9 cellular contexts compared by ENCODE assay signal in genomic region chr16:73047536-73048291, GRCh38. TPM values are rescaled to one million over a fixed set of nuclear protein-coding genes. Genes with fewer than 3 reads are reported as not detected.
A peak's percentile ranks its signal among the peaks of the same experiment; 100 is the strongest.
DNase-seq lines count a peak whose midpoint lies in the region; ATAC-seq, FAIRE-seq and TF ChIP-seq lines count a peak whose summit lies in the region.
"Had no signal": no experiment of that assay in that cellular context is flagged by ENCODE, and none has a peak within 500 bp of the region (broad histone marks: within the 10 kb centered on the region; RNA-seq: fewer than 3 reads in every experiment).

TSS of gene ZFHX3 (minus strand) at chr16:73048128. CDS start at chr16:72960145, 87,983 bp downstream.

- TF ChIP-seq EP300 in Ishikawa (IDR thresholded peaks at IDR 0.05; ENCODE audit: borderline replicate concordance), result no peak; the same call in 1 of the 2 replicates

- H3K36me3 ChIP-seq in muscle layer of colon (ENCODE audit: insufficient read depth, low read length), result no peaks in the 10 kb centered on the region

- peaks cover 2% of the 10 kb centered on the region for H3K4me1 Mint-ChIP-seq in activated CD4-positive, alpha-beta T cell treated with anti-CD3 and anti-CD28 coated beads, Interleukin-2, amount 10 ng/mL, durations not matched to agents 24 days and 14 days

- peak within 1 kb of the TSS; percentile 50 for H3K9ac ChIP-seq in muscle layer of colon (ENCODE audit: low read length)

- intact Hi-C loops in activated CD4-positive, alpha-beta T cell treated with anti-CD3 and anti-CD28 coated beads, Interleukin-2, amount 10 ng/mL, durations not matched to agents 24 days and 14 days (cut with micrococcal nuclease), result no loop called here

- no peaks in the 10 kb centered on the region for H3K9me3 Mint-ChIP-seq in activated CD4-positive, alpha-beta T cell treated with anti-CD3 and anti-CD28 coated beads, Interleukin-2, amount 10 ng/mL, durations not matched to agents 24 days and 14 days

- no peak for FAIRE-seq in urothelium cell line (lab: Jason Lieb, UNC)
- FAIRE-seq: GM18507 had no signal

- peak within 1 kb of the TSS; percentile 69 for H3K4me3 Mint-ChIP-seq in activated CD4-positive, alpha-beta T cell treated with anti-CD3 and anti-CD28 coated beads, Interleukin-2, amount 10 ng/mL, durations not matched to agents 24 days and 14 days

- H3K9me3 ChIP-seq in muscle layer of colon (ENCODE audit: low read length), result no peaks in the 10 kb centered on the region

- peak; percentile 36; the same call in 1 of the 2 replicates for TF ChIP-seq RAD21 in Ishikawa (IDR thresholded peaks at IDR 0.05; ENCODE audit: low read depth)

- H3K27me3 Mint-ChIP-seq in activated CD4-positive, alpha-beta T cell treated with anti-CD3 and anti-CD28 coated beads, Interleukin-2, amount 10 ng/mL, durations not matched to agents 24 days and 14 days, result peaks cover 46% of the 10 kb centered on the region

- no peak within 1 kb of the TSS for H3K27ac Mint-ChIP-seq in activated CD4-positive, alpha-beta T cell treated with anti-CD3 and anti-CD28 coated beads, Interleukin-2, amount 10 ng/mL, durations not matched to agents 24 days and 14 days

- ATAC-seq in GM21717 (IDR thresholded peaks at IDR 0.05; ENCODE audit: unreplicated experiment), result peak; percentile 71
- peak; percentile 56 for ATAC-seq in esophagus mucosa

- no peaks in the 10 kb centered on the region for H3K27me3 ChIP-seq in muscle layer of colon (ENCODE audit: control insufficient read depth in 1 of 2, insufficient read depth in 2 of 2, low read length in 2 of 2)

- peak within 1 kb of the TSS; percentile 98 for H3K27ac ChIP-seq in muscle layer of colon (ENCODE audit: low read depth, low read length)

- peaks cover 87% of the 10 kb centered on the region for H3K4me1 ChIP-seq in muscle layer of colon (ENCODE audit: insufficient read depth, low read length)

- peak within 1 kb of the TSS; percentile 70 to 74 for H3K4me3 ChIP-seq in muscle layer of colon (ENCODE audit: low read depth in 1 of 2, low read length in 2 of 2)

- no peaks in the 10 kb centered on the region for H3K36me3 Mint-ChIP-seq in activated CD4-positive, alpha-beta T cell treated with anti-CD3 and anti-CD28 coated beads, Interleukin-2, amount 10 ng/mL, durations not matched to agents 24 days and 14 days (ENCODE audit: low read depth)

- peak; percentile 49 to 71 for DNase-seq in NCI-H524 (lab: John Stamatoyannopoulos, UW)
- DNase-seq in NCI-H524 treated with DMSO at 0.1 percent for 48 hours (lab: John Stamatoyannopoulos, UW), result no peak
- DNase-seq in activated CD4-positive, alpha-beta T cell treated with anti-CD3 and anti-CD28 coated beads, Interleukin-2, amount 10 ng/mL, durations not matched to agents 24 days and 14 days, result peak; percentile 79
- peak; percentile 57 for DNase-seq in urothelium cell line (ENCODE audit: low spot score)

TF ChIP-seq in Ishikawa, 13 proteins besides CTCF, POLR2A, EP300 and RAD21:
- peak; percentile 64 for TF ChIP-seq TCF12 (IDR thresholded peaks at IDR 0.05; ENCODE audit: low read depth)
- TF ChIP-seq, protein P1, sequence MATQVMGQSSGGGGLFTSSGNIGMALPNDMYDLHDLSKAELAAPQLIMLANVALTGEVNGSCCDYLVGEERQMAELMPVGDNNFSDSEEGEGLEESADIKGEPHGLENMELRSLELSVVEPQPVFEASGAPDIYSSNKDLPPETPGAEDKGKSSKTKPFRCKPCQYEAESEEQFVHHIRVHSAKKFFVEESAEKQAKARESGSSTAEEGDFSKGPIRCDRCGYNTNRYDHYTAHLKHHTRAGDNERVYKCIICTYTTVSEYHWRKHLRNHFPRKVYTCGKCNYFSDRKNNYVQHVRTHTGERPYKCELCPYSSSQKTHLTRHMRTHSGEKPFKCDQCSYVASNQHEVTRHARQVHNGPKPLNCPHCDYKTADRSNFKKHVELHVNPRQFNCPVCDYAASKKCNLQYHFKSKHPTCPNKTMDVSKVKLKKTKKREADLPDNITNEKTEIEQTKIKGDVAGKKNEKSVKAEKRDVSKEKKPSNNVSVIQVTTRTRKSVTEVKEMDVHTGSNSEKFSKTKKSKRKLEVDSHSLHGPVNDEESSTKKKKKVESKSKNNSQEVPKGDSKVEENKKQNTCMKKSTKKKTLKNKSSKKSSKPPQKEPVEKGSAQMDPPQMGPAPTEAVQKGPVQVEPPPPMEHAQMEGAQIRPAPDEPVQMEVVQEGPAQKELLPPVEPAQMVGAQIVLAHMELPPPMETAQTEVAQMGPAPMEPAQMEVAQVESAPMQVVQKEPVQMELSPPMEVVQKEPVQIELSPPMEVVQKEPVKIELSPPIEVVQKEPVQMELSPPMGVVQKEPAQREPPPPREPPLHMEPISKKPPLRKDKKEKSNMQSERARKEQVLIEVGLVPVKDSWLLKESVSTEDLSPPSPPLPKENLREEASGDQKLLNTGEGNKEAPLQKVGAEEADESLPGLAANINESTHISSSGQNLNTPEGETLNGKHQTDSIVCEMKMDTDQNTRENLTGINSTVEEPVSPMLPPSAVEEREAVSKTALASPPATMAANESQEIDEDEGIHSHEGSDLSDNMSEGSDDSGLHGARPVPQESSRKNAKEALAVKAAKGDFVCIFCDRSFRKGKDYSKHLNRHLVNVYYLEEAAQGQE (IDR thresholded peaks at IDR 0.05; ENCODE audit: low read depth), result no peak
- TF ChIP-seq, protein P2, sequence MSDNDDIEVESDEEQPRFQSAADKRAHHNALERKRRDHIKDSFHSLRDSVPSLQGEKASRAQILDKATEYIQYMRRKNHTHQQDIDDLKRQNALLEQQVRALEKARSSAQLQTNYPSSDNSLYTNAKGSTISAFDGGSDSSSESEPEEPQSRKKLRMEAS (IDR thresholded peaks at IDR 0.05), result peak; percentile 67; the same call in 1 of the 2 replicates
- TF ChIP-seq CREB1 (IDR thresholded peaks at IDR 0.05; ENCODE audit: low read depth), result no peak
- TF ChIP-seq CEBPB (IDR thresholded peaks at IDR 0.05), result no peak
- TF ChIP-seq TAF1 (IDR thresholded peaks at IDR 0.05; ENCODE audit: low read depth), result no peak
- no peak; the same call in 1 of the 2 replicates for TF ChIP-seq TEAD4 (IDR thresholded peaks at IDR 0.05)
- no peak for TF ChIP-seq FOXM1 (IDR thresholded peaks at IDR 0.05; ENCODE audit: borderline replicate concordance, low read depth)
- peak; percentile 7; the same call in 1 of the 2 replicates for TF ChIP-seq USF1 (IDR thresholded peaks at IDR 0.05)
- TF ChIP-seq EGR1 (IDR thresholded peaks at IDR 0.05), result no peak; the same call in 1 of the 2 replicates
- 0 out of 2 replicates have a peak, but pooled peaks have one; percentile 58 for TF ChIP-seq ZBTB7A (IDR thresholded peaks at IDR 0.05; ENCODE audit: low read depth)
- peak; percentile 33; the same call in 1 of the 2 replicates for TF ChIP-seq YY1 (IDR thresholded peaks at IDR 0.05; ENCODE audit: low read depth)
- TF ChIP-seq NFIC (IDR thresholded peaks at IDR 0.05), result 0 out of 2 replicates have a peak, but pooled peaks have one; percentile 43

RNA-seq across cellular contexts. Expression of gene ZFHX3, which starts in this region (rescaled TPM):
- 0.49 and 0.88 TPM in 2 replicates for total RNA-seq in activated CD4-positive, alpha-beta T cell treated with anti-CD3 and anti-CD28 coated beads, Interleukin-2, amount 10 ng/mL, durations not matched to agents 24 days and 14 days
- total RNA-seq in esophagus mucosa, result 3.9 TPM

Comparison
In these comparisons a context has a peak if more than half of its experiments do, and no peak if none do; other contexts are left out.
1. Peak in DNase-seq in activated CD4-positive, alpha-beta T cell treated with anti-CD3 and anti-CD28 coated beads, Interleukin-2, amount 10 ng/mL, durations not matched to agents 24 days and 14 days; RNA of the gene not detected or under 1 TPM.